In genomic region chr17:72528683-72529082, GRCh38 we compare ENCODE assay signal across 13 cellular contexts.
"Had no signal": no experiment of that assay in that cellular context is flagged by ENCODE, and none has a peak within 500 bp of the region (broad histone marks: within the 10 kb centered on the region; RNA-seq: fewer than 3 reads in every experiment).

No MANE protein-coding gene starts in this region.

- H3K4me3 ChIP-seq: MG63, SJCRH30 had no signal

- H3K27ac ChIP-seq: HL-60, SJCRH30 had no signal

- H3K9me3 ChIP-seq: MG63, SJCRH30 had no signal

- ATAC-seq: Right ventricle myocardium inferior, SK-N-SH treated with all-trans-retinoic acid at 6 μM for 48 hours had no signal

- DNase-seq: Karpas-422, KG1, MG63, NCI-H1105 treated with DMSO at 0.1 percent for 48 hours, NCI-H1417 treated with DMSO at 0.1 percent for 48 hours, NCI-H2227 treated with DMSO at 0.1 percent for 48 hours, NCI-H524 treated with DMSO at 0.1 percent for 48 hours, NCI-H774, SHP77 treated with DMSO at 0.1 percent for 48 hours, SJCRH30 had no signal

- H3K27me3 ChIP-seq: MG63, SJCRH30 had no signal

- H3K36me3 ChIP-seq: MG63, SJCRH30 had no signal

- H3K4me1 ChIP-seq: SJCRH30 had no signal
